9 cellular contexts compared by ENCODE assay signal in the genomic region with DNA sequence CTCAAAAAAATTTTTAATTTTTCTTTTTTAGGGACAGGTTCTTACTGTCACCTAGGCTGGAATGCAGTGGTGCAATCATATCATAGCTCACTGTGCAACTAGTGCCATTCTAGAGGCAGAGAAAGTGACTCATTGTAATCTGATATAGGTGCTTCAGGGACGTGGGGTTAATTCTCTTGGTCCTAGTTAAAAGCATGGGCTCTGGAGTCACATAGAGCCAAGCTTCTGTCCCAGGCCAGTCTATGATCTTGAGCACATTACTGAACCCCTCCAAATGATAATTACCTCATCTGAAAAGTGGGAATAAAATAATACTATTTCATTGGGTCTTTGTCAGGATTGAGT. TPM values are rescaled to one million over a fixed set of nuclear protein-coding genes. Genes with fewer than 3 reads are reported as not detected.
DNase-seq lines count a peak whose midpoint lies in the region; ATAC-seq and TF ChIP-seq lines count a peak whose summit lies in the region.
"Had no signal": no experiment of that assay in that cellular context is flagged by ENCODE, and none has a peak within 500 bp of the region (broad histone marks: within the 10 kb centered on the region; RNA-seq: fewer than 3 reads in every experiment).

No MANE protein-coding gene starts in this region.

- H3K27ac Mint-ChIP-seq in activated naive CD8-positive, alpha-beta T cell = no peak overlapping the region
- no peak overlapping the region for H3K27ac Mint-ChIP-seq in activated naive CD8-positive, alpha-beta T cell treated with anti-CD3 and anti-CD28 coated beads for 36 hours

- no peaks in the 10 kb centered on the region for H3K27me3 Mint-ChIP-seq in activated naive CD8-positive, alpha-beta T cell
- no peaks in the 10 kb centered on the region for H3K27me3 Mint-ChIP-seq in activated naive CD8-positive, alpha-beta T cell treated with anti-CD3 and anti-CD28 coated beads for 36 hours
- H3K27me3 Mint-ChIP-seq: dendritic cell treated with granulocyte-macrophage colony-stimulating factor and Interleukin-4, amounts not matched to agents 40 ng/mL and 50 ng/mL, for 4 days had no signal

- no peak for TF ChIP-seq POLR2A in erythroblast (IDR thresholded peaks at IDR 0.05; ENCODE audit: low read length)

- no peaks in the 10 kb centered on the region for H3K9me3 Mint-ChIP-seq in activated naive CD8-positive, alpha-beta T cell (ENCODE audit: low read depth)
- no peaks in the 10 kb centered on the region for H3K9me3 Mint-ChIP-seq in activated naive CD8-positive, alpha-beta T cell treated with anti-CD3 and anti-CD28 coated beads for 36 hours
- H3K9me3 Mint-ChIP-seq: dendritic cell treated with granulocyte-macrophage colony-stimulating factor and Interleukin-4, amounts not matched to agents 40 ng/mL and 50 ng/mL, for 4 days had no signal

- ATAC-seq in GM18867 (IDR thresholded peaks at IDR 0.05; ENCODE audit: unreplicated experiment) (no peak), HG03565 (IDR thresholded peaks at IDR 0.05; ENCODE audit: unreplicated experiment) (no peak)

- H3K4me1 Mint-ChIP-seq in activated naive CD8-positive, alpha-beta T cell (ENCODE audit: low read depth) = peaks cover 32% of the 10 kb centered on the region
- H3K4me1 Mint-ChIP-seq in activated naive CD8-positive, alpha-beta T cell treated with anti-CD3 and anti-CD28 coated beads for 36 hours = peaks cover 25% of the 10 kb centered on the region

- H3K36me3 ChIP-seq in tibial artery = peaks cover 6 to 42% (median 10%) of the 10 kb centered on the region in 3 donors

- no peaks in the 10 kb centered on the region for H3K27me3 ChIP-seq in tibial artery

- H3K27ac ChIP-seq in tibial artery = peak overlapping the region; percentile 95 to 97

- H3K9me3 ChIP-seq in tibial artery = no peaks in the 10 kb centered on the region

- H3K4me3 ChIP-seq in tibial artery = no peak overlapping the region

- no peak for TF ChIP-seq CTCF in tibial artery (IDR thresholded peaks at IDR 0.05)

- H3K4me1 ChIP-seq in tibial artery = peaks cover 0 to 40% (median 28%) of the 10 kb centered on the region in 4 donors

- intact Hi-C loops in tibial artery (cut with DNase I; ENCODE audit: low total_unique reads) = no loop called here

- H3K4me3 Mint-ChIP-seq in activated naive CD8-positive, alpha-beta T cell = peak overlapping the region; percentile 96
- H3K4me3 Mint-ChIP-seq in activated naive CD8-positive, alpha-beta T cell treated with anti-CD3 and anti-CD28 coated beads for 36 hours = no peak overlapping the region

- peaks cover 2% of the 10 kb centered on the region for H3K36me3 Mint-ChIP-seq in activated naive CD8-positive, alpha-beta T cell
- H3K36me3 Mint-ChIP-seq in activated naive CD8-positive, alpha-beta T cell treated with anti-CD3 and anti-CD28 coated beads for 36 hours = peaks cover 4% of the 10 kb centered on the region

- no peak for DNase-seq in activated naive CD8-positive, alpha-beta T cell treated with anti-CD3 and anti-CD28 coated beads for 36 hours
- DNase-seq in NCI-H69 (lab: John Stamatoyannopoulos, UW) (peak; percentile 61), erythroblast (lab: John Stamatoyannopoulos, UW) (peak; percentile 35 to 43), tibial artery (no peak)
- no peak for DNase-seq in activated effector memory CD4-positive, alpha-beta T cell treated with Interleukin-2 at 50 U/mL for 16 hours

RNA-seq across cellular contexts. Expression of a gene that starts 1.1 kb away (rescaled TPM):
- 10 to 100 TPM; 77.3 to 82.1 TPM for total RNA-seq in activated naive CD8-positive, alpha-beta T cell treated with anti-CD3 and anti-CD28 coated beads for 36 hours

RNA-seq across cellular contexts. Expression of a gene that starts 7.8 kb away (rescaled TPM):
- 10 to 100 TPM; 18.3 to 19.2 TPM for total RNA-seq in activated naive CD8-positive, alpha-beta T cell treated with anti-CD3 and anti-CD28 coated beads for 36 hours

RNA-seq across cellular contexts. Expression of a gene that starts 32.2 kb away (rescaled TPM):
- total RNA-seq in activated naive CD8-positive, alpha-beta T cell treated with anti-CD3 and anti-CD28 coated beads for 36 hours = 10 to 100 TPM; 42.6 to 44.1 TPM

RNA-seq across cellular contexts. Expression of a gene that starts 47.9 kb away (rescaled TPM):
- total RNA-seq in activated naive CD8-positive, alpha-beta T cell treated with anti-CD3 and anti-CD28 coated beads for 36 hours = 10 to 100 TPM; 81.4 to 81.9 TPM

Comparison
In these comparisons a context has a peak if more than half of its experiments do, and no peak if none do; other contexts are left out.
1. DNase-seq: peak in NCI-H69 (single experiment) and erythroblast (2 of 2); none in activated naive CD8-positive, alpha-beta T cell treated with anti-CD3 and anti-CD28 coated beads for 36 hours (single experiment), tibial artery (0 of 2) and activated effector memory CD4-positive, alpha-beta T cell treated with Interleukin-2 at 50 U/mL for 16 hours (single experiment).